ENCODE assay signal across 8 cellular contexts in genomic region chr9:90870646-90871326, GRCh38.
DNase-seq lines count a peak whose midpoint lies in the region; ATAC-seq and TF ChIP-seq lines count a peak whose summit lies in the region.

No MANE protein-coding gene starts in this region.

- H3K27ac ChIP-seq in SU-DHL-6 (ENCODE audit: low read depth, low read length) = no peak overlapping the region
- H3K27ac ChIP-seq in lung (ENCODE audit: low read depth in 1 of 2, low read length in 1 of 2) = no peak overlapping the region
- H3K27ac ChIP-seq in stomach = no peak overlapping the region

- ATAC-seq in lung (ENCODE audit: insufficient read depth, low FRiP score) = no peak

- no peak overlapping the region for H3K4me3 ChIP-seq in Loucy (ENCODE audit: low read length, poor library complexity, severe bottlenecking)
- no peak overlapping the region for H3K4me3 ChIP-seq in SU-DHL-6 (ENCODE audit: insufficient read depth, low read length, poor library complexity, severe bottlenecking)
- no peak overlapping the region for H3K4me3 ChIP-seq in lung
- H3K4me3 ChIP-seq in stomach = no peak overlapping the region

- H3K9me2 ChIP-seq in Loucy (replicated peaks; ENCODE audit: low read depth, low read length) (no peaks in the 10 kb centered on the region), SU-DHL-6 (replicated peaks; ENCODE audit: insufficient read depth, low read length) (no peaks in the 10 kb centered on the region)

- H3K4me2 ChIP-seq in Loucy (ENCODE audit: low read depth, low read length, poor library complexity, severe bottlenecking) = peak overlapping the region; percentile 17
- H3K4me2 ChIP-seq in SU-DHL-6 (ENCODE audit: low read depth, low read length, poor library complexity, severe bottlenecking) = no peak overlapping the region

- peak; percentile 96 for TF ChIP-seq CTCF in Loucy (conservative IDR thresholded peaks at IDR 0.05; ENCODE audit: low read length)
- TF ChIP-seq CTCF in SU-DHL-6 (IDR thresholded peaks at IDR 0.05; ENCODE audit: insufficient read depth, low read length, poor library complexity, severe bottlenecking) = peak; percentile 70
- TF ChIP-seq CTCF in lung (IDR thresholded peaks at IDR 0.05; ENCODE audit: control extremely low read depth, extremely low read depth) = peak; percentile 70
- TF ChIP-seq CTCF in stomach (IDR thresholded peaks at IDR 0.05) = peak in 5 of 7 experiments; percentile 37 to 80 (median 77)

- intact Hi-C loops in stomach (cut with DNase I; ENCODE audit: low total_unique reads) = no loop called here

- no peaks in the 10 kb centered on the region for H3K27me3 ChIP-seq in Loucy (ENCODE audit: insufficient read depth, low read length, poor library complexity, severe bottlenecking)
- H3K27me3 ChIP-seq in SU-DHL-6 (ENCODE audit: low read length) = no peaks in the 10 kb centered on the region
- no peaks in the 10 kb centered on the region for H3K27me3 ChIP-seq in lung (ENCODE audit: control insufficient read depth, insufficient read depth)
- no peaks in the 10 kb centered on the region for H3K27me3 ChIP-seq in stomach

- H3F3A ChIP-seq in Loucy (ENCODE audit: low read depth) = no peaks in the 10 kb centered on the region
- H3F3A ChIP-seq in SU-DHL-6 (ENCODE audit: insufficient read depth) = peaks cover 17% of the 10 kb centered on the region

- WGBS in lung, 2 donors = 21 to 25% methylated on average over 4 of the region's 4 CpGs
- 11 to 24% (median 21%) methylated on average over 4 of the region's 4 CpGs for WGBS in stomach, 5 donors

- DNase-seq in NCI-H510A treated with DMSO at 0.1 percent for 48 hours (lab: John Stamatoyannopoulos, UW) (peak; percentile 84), NCI-H510A (lab: John Stamatoyannopoulos, UW) (no peak), dedifferentiated amniotic fluid mesenchymal stem cell (ENCODE audit: extremely low spot score) (peak; percentile 43), lung (ENCODE audit: low spot score) (peak; percentile 34), stomach (peak; percentile 38), OCI-M2 (lab: John Stamatoyannopoulos, UW; ENCODE audit: unreplicated experiment) (no peak)

- no peaks in the 10 kb centered on the region for H3K9me3 ChIP-seq in Loucy (ENCODE audit: insufficient read depth, low read depth, low read length)
- H3K9me3 ChIP-seq in SU-DHL-6 (ENCODE audit: insufficient read depth, low read length) = no peaks in the 10 kb centered on the region
- H3K9me3 ChIP-seq in lung (ENCODE audit: control insufficient read depth in 2 of 2, insufficient read depth in 1 of 2, low read length in 1 of 2) = no peaks in the 10 kb centered on the region
- no peaks in the 10 kb centered on the region for H3K9me3 ChIP-seq in stomach

- no peak overlapping the region for H3K9ac ChIP-seq in Loucy (ENCODE audit: low read depth, low read length, poor library complexity, severe bottlenecking)
- no peak overlapping the region for H3K9ac ChIP-seq in SU-DHL-6 (ENCODE audit: low read length)

- TF ChIP-seq EP300 in stomach (IDR thresholded peaks at IDR 0.05) = no peak

- H3K4me1 ChIP-seq in Loucy (ENCODE audit: insufficient read depth, low read length, poor library complexity, severe bottlenecking) = peaks cover 9% of the 10 kb centered on the region
- H3K4me1 ChIP-seq in lung (ENCODE audit: control insufficient read depth in 2 of 2, insufficient read depth in 2 of 2, low read length in 2 of 2) = no peaks in the 10 kb centered on the region
- H3K4me1 ChIP-seq in stomach = no peaks in the 10 kb centered on the region

- H2AFZ ChIP-seq in Loucy (ENCODE audit: low read length) (no peak overlapping the region), SU-DHL-6 (ENCODE audit: low read depth, low read length, severe bottlenecking) (no peak overlapping the region)

- TF ChIP-seq POLR2A in stomach (IDR thresholded peaks at IDR 0.05) = no peak

- H3K79me2 ChIP-seq in Loucy (ENCODE audit: insufficient read depth, low read length) (no peaks in the 10 kb centered on the region), SU-DHL-6 (ENCODE audit: insufficient read depth, low read length) (no peaks in the 10 kb centered on the region)

- H3K36me3 ChIP-seq in Loucy (ENCODE audit: insufficient read depth, low read length) = peaks cover 56% of the 10 kb centered on the region; the same call in 1 of the 2 replicates
- peaks cover 15% of the 10 kb centered on the region; the same call in 1 of the 2 replicates for H3K36me3 ChIP-seq in SU-DHL-6 (ENCODE audit: low read length)
- H3K36me3 ChIP-seq in lung (ENCODE audit: control insufficient read depth in 2 of 2, insufficient read depth in 2 of 2, low read length in 2 of 2) = peaks cover 0 to 4% of the 10 kb centered on the region in 2 donors
- H3K36me3 ChIP-seq in stomach = peaks cover 0 to 42% (median 25%) of the 10 kb centered on the region in 4 donors

- H4K20me1 ChIP-seq in Loucy (ENCODE audit: insufficient read depth, low read length, poor library complexity, severe bottlenecking) = no peaks in the 10 kb centered on the region
- H4K20me1 ChIP-seq in SU-DHL-6 (ENCODE audit: low read depth, low read length) = no peaks in the 10 kb centered on the region

Comparison
In these comparisons a context has a peak if more than half of its experiments do, and no peak if none do; other contexts are left out.
1. DNase-seq: peak in NCI-H510A treated with DMSO at 0.1 percent for 48 hours (single experiment), dedifferentiated amniotic fluid mesenchymal stem cell (single experiment), lung (single experiment) and stomach (single experiment); none in NCI-H510A (single experiment) and OCI-M2 (single experiment).
2. Peak in every context shown above with its lines, with median percentiles within 50 percentile points of each other: CTCF ChIP-seq.